15 cellular contexts compared by ENCODE assay signal in genomic region chr12:42473130-42473529, GRCh38.
A peak's percentile ranks its signal among the peaks of the same experiment; 100 is the strongest.
DNase-seq lines count a peak whose midpoint lies in the region; TF ChIP-seq lines count a peak whose summit lies in the region.
"Had no signal": no experiment of that assay in that cellular context is flagged by ENCODE, and none has a peak within 500 bp of the region (broad histone marks: within the 10 kb centered on the region; RNA-seq: fewer than 3 reads in every experiment).

No MANE protein-coding gene starts in this region.

- H3K4me2 ChIP-seq in PC-9, result peak overlapping the region; percentile 23
- no peak overlapping the region for H3K4me2 ChIP-seq in fibroblast of lung (ENCODE audit: extremely low read depth, insufficient read depth, low read length)
- no peak overlapping the region for H3K4me2 ChIP-seq in osteoblast (ENCODE audit: insufficient read depth, low read length)
- no peak overlapping the region for H3K4me2 ChIP-seq in mesendoderm (ENCODE audit: low read length)

- H2BK15ac ChIP-seq in mesendoderm (replicated peaks; ENCODE audit: low read depth), result no peak overlapping the region

- H3K18ac ChIP-seq in mesendoderm (ENCODE audit: low read length), result no peak overlapping the region

- peaks cover 15% of the 10 kb centered on the region for H3F3A ChIP-seq in PC-9 (ENCODE audit: insufficient read depth, low read depth)

- H3K4me3 ChIP-seq in PC-9 (no peak overlapping the region), fibroblast of lung (replicated peaks in 1 of 4; ENCODE audit: control extremely low read depth in 1 of 4, insufficient read depth in 1 of 4, low read depth in 3 of 4, low read length in 4 of 4) (no peak overlapping the region), osteoblast (ENCODE audit: insufficient read depth, low read length) (no peak overlapping the region), mesendoderm (ENCODE audit: low read length) (no peak overlapping the region)
- H3K4me3 ChIP-seq: SJCRH30, stomach had no signal

- TF ChIP-seq CTCF in PC-9 (conservative IDR thresholded peaks at IDR 0.05) (no peak), fibroblast of lung (conservative IDR thresholded peaks at IDR 0.05 in 1 of 2, IDR thresholded peaks at IDR 0.05 in 1 of 2; ENCODE audit: low read depth in 1 of 2, low read length in 2 of 2) (no peak), osteoblast (IDR thresholded peaks at IDR 0.05; ENCODE audit: extremely low read depth, low read depth, low read length) (no peak)

- H3K36me3 ChIP-seq in PC-9 (ENCODE audit: low read depth) (no peaks in the 10 kb centered on the region), fibroblast of lung (ENCODE audit: control insufficient read depth, insufficient read depth, low read length) (no peaks in the 10 kb centered on the region), osteoblast (ENCODE audit: insufficient read depth, low read length) (peaks cover 40% of the 10 kb centered on the region), mesendoderm (ENCODE audit: control insufficient read depth, insufficient read depth, low read length) (peaks cover 3% of the 10 kb centered on the region)
- H3K36me3 ChIP-seq: SJCRH30 had no signal

- peak overlapping the region; percentile 36 for H3K27ac ChIP-seq in PC-9
- H3K27ac ChIP-seq in fibroblast of lung (ENCODE audit: insufficient read depth, low read length), result no peak overlapping the region
- peak overlapping the region; percentile 21 for H3K27ac ChIP-seq in osteoblast (ENCODE audit: low read depth, low read length)
- H3K27ac ChIP-seq in mesendoderm (ENCODE audit: low read depth, low read length), result no peak overlapping the region
- H3K27ac ChIP-seq: SJCRH30, stomach had no signal

- H3K79me1 ChIP-seq in mesendoderm (ENCODE audit: low read length), result peaks cover 3% of the 10 kb centered on the region

- no peak overlapping the region for H4K8ac ChIP-seq in mesendoderm (ENCODE audit: low read depth, low read length)

- H3K9ac ChIP-seq in fibroblast of lung (ENCODE audit: insufficient read depth, low read length), result no peak overlapping the region
- H3K9ac ChIP-seq in mesendoderm (ENCODE audit: low read length), result no peak overlapping the region

- intact Hi-C loops in PC-9 (cut with micrococcal nuclease; ENCODE audit: unreplicated experiment), result no loop called here

- no peaks in the 10 kb centered on the region for H3K9me3 ChIP-seq in PC-9 (ENCODE audit: insufficient read depth, low read depth)
- no peaks in the 10 kb centered on the region for H3K9me3 ChIP-seq in fibroblast of lung (ENCODE audit: control insufficient read depth, insufficient read depth, low read depth, low read length)
- no peaks in the 10 kb centered on the region for H3K9me3 ChIP-seq in osteoblast (ENCODE audit: low read depth, low read length)
- H3K9me3 ChIP-seq: SJCRH30, stomach had no signal

- no peak overlapping the region for H2BK5ac ChIP-seq in mesendoderm (ENCODE audit: low read length)

- H4K20me1 ChIP-seq in PC-9 (ENCODE audit: insufficient read depth) (no peaks in the 10 kb centered on the region), fibroblast of lung (ENCODE audit: control insufficient read depth, extremely low read depth, insufficient read depth, low read length) (no peaks in the 10 kb centered on the region), osteoblast (ENCODE audit: insufficient read depth, low read length) (peaks cover 37% of the 10 kb centered on the region)

- POLR2A ChIA-PET in PC-9 (lab: Charles Lee; ENCODE audit: unreplicated experiment), result no interaction called here

- peaks cover 33% of the 10 kb centered on the region for H3K4me1 ChIP-seq in PC-9 (replicated peaks; ENCODE audit: insufficient read depth)
- H3K4me1 ChIP-seq in fibroblast of lung (ENCODE audit: control insufficient read depth, extremely low read depth, insufficient read depth, low read length), result peaks cover 9% of the 10 kb centered on the region
- peaks cover 29% of the 10 kb centered on the region for H3K4me1 ChIP-seq in osteoblast (ENCODE audit: insufficient read depth, low read length)
- peaks cover 9% of the 10 kb centered on the region for H3K4me1 ChIP-seq in mesendoderm (ENCODE audit: control insufficient read depth, low read depth, low read length)
- H3K4me1 ChIP-seq: SJCRH30 had no signal

- no CpG with 5 or more reads among the region's 1 CpG for WGBS in mesendoderm (ENCODE audit: extremely low coverage, insufficient coverage, low lambda C conversion rate)

- no peak overlapping the region for H3K23ac ChIP-seq in mesendoderm (ENCODE audit: low read length)

- H3K4ac ChIP-seq in mesendoderm (ENCODE audit: low read depth, low read length), result no peak overlapping the region

- H3K79me2 ChIP-seq in PC-9 (ENCODE audit: low read depth) (peaks cover 11% of the 10 kb centered on the region), fibroblast of lung (ENCODE audit: control insufficient read depth, insufficient read depth, low read length) (peaks cover 8% of the 10 kb centered on the region), osteoblast (ENCODE audit: insufficient read depth, low read length) (peaks cover 60% of the 10 kb centered on the region), mesendoderm (ENCODE audit: control insufficient read depth, insufficient read depth, low read length) (peaks cover 5% of the 10 kb centered on the region)

- no peak overlapping the region for H2BK120ac ChIP-seq in mesendoderm (ENCODE audit: low read depth, low read length)

- BruUV-seq in PC-9 (replicated peaks; lab: Mats Ljungman, UMichigan), result no TSS peak

- H4K5ac ChIP-seq in mesendoderm (ENCODE audit: low read length), result no peak overlapping the region

- CTCF ChIA-PET in PC-9 (lab: Charles Lee), result no interaction called here

- DNase-seq in ELR (ENCODE audit: low read depth), result peak; percentile 32
- DNase-seq in PC-9, result peak in 1 of 2 experiments; percentile 67
- DNase-seq in fibroblast of lung (ENCODE audit: low read depth in 2 of 2), result peak; percentile 65 to 72
- peak; percentile 78 for DNase-seq in osteoblast (ENCODE audit: insufficient read length, low spot score, missing footprints)
- no peak for DNase-seq in COR-L47 (lab: John Stamatoyannopoulos, UW)
- DNase-seq in cerebellar cortex (ENCODE audit: low spot score), result no peak
- DNase-seq in GOT3 (lab: John Stamatoyannopoulos, UW), result no peak
- DNase-seq in mesendoderm, result no peak
- DNase-seq: activated naive CD4-positive, alpha-beta T cell treated with Interleukin-2 at 50 U/mL for 16 hours; cerebellar nuclear complex; GDM1; NCI-H1436; NCI-H82; SJCRH30; stomach had no signal

- no peak overlapping the region for H3K56ac ChIP-seq in mesendoderm (ENCODE audit: low read length)

- no peak overlapping the region for H2AK5ac ChIP-seq in mesendoderm (ENCODE audit: low read length)

- H2AFZ ChIP-seq in PC-9 (no peak overlapping the region), fibroblast of lung (ENCODE audit: low read length) (no peak overlapping the region), osteoblast (ENCODE audit: low read length) (no peak overlapping the region)

- no peaks in the 10 kb centered on the region for H3K27me3 ChIP-seq in PC-9 (ENCODE audit: insufficient read depth, low read depth)
- no peaks in the 10 kb centered on the region for H3K27me3 ChIP-seq in fibroblast of lung (ENCODE audit: control insufficient read depth, insufficient read depth, low read length)
- H3K27me3 ChIP-seq in osteoblast (ENCODE audit: insufficient read depth, low read length), result no peaks in the 10 kb centered on the region
- H3K27me3 ChIP-seq in mesendoderm (ENCODE audit: insufficient read depth, low read length, poor library complexity), result no peaks in the 10 kb centered on the region
- H3K27me3 ChIP-seq: stomach had no signal

- no peaks in the 10 kb centered on the region for H3K9me2 ChIP-seq in PC-9 (ENCODE audit: insufficient read depth)

Comparison
In these comparisons a context has a peak if more than half of its experiments do, and no peak if none do; other contexts are left out.
1. DNase-seq: peak in ELR (single experiment), fibroblast of lung (2 of 2) and osteoblast (single experiment); none in COR-L47 (single experiment), cerebellar cortex (single experiment), GOT3 (single experiment) and mesendoderm (single experiment).
2. H3K27ac ChIP-seq: peak in PC-9 (single experiment) and osteoblast (single experiment); none in fibroblast of lung (single experiment) and mesendoderm (single experiment).